10 cellular contexts compared by ENCODE assay signal in genomic region chr7:74051629-74052410, GRCh38. TPM values are rescaled to one million over a fixed set of nuclear protein-coding genes. Genes with fewer than 3 reads are reported as not detected.
DNase-seq lines count a peak whose midpoint lies in the region; ATAC-seq, FAIRE-seq and TF ChIP-seq lines count a peak whose summit lies in the region.
"Had no signal": no experiment of that assay in that cellular context is flagged by ENCODE, and none has a peak within 500 bp of the region (broad histone marks: within the 10 kb centered on the region; RNA-seq: fewer than 3 reads in every experiment).

No MANE protein-coding gene starts in this region.

- in situ Hi-C loops in K562 (cut with MboI): no loop called here

- H3K36me3 ChIP-seq in K562 (ENCODE audit: control insufficient read depth, insufficient read depth, low read length) (no peaks in the 10 kb centered on the region), neural progenitor cell (no peaks in the 10 kb centered on the region)

- H3K4me3 ChIP-seq in K562 (no peak overlapping the region), neural progenitor cell (no peak overlapping the region)
- H3K4me3 ChIP-seq: suprapubic skin had no signal

- H3K4me2 ChIP-seq in K562 (ENCODE audit: insufficient read depth, low read length): no peak overlapping the region
- H3K4me2 ChIP-seq in neural progenitor cell: no peak overlapping the region

- CTCF ChIA-PET in K562 (lab: Yijun Ruan, JAX; ENCODE audit: low intra/inter-chr PET ratio): interaction anchor here (0.7 to 2.9 kb wide), 4 partner anchors 10 to 348 kb away, joined by 3 to 26 read pairs (median 3); no protein-coding TSS in a partner anchor

- H4K20me1 ChIP-seq in K562 (replicated peaks; ENCODE audit: control insufficient read depth, insufficient read depth, low read length) (peaks cover 13% of the 10 kb centered on the region; the same call in 1 of the 2 replicates), neural progenitor cell (ENCODE audit: low read depth) (no peaks in the 10 kb centered on the region)

- no peak overlapping the region; a peak in 1 of 4 replicates for H3K9ac ChIP-seq in K562 (ENCODE audit: insufficient read depth in 1 of 2, low read depth in 2 of 2, low read length in 2 of 2)
- no peak overlapping the region for H3K9ac ChIP-seq in neural progenitor cell

- no peak overlapping the region for H3K27ac Mint-ChIP-seq in neural progenitor cell
- H3K27ac Mint-ChIP-seq: activated naive CD8-positive, alpha-beta T cell treated with anti-CD3 and anti-CD28 coated beads, Interleukin-2, amount 10 ng/mL, durations not matched to agents 7 days and 5 days had no signal

- H2AFZ ChIP-seq in K562 (ENCODE audit: low read depth, low read length) (no peak overlapping the region), neural progenitor cell (replicated peaks) (no peak overlapping the region)

- FAIRE-seq in K562 (lab: Jason Lieb, UNC): peak; percentile 74

- BruUV-seq in K562 (replicated peaks; lab: Mats Ljungman, UMichigan): no TSS peak

- 2% methylated on average over 15 of the region's 16 CpGs for WGBS in K562 (ENCODE audit: insufficient coverage, low coverage, missing lambda C conversion rate)

- intact Hi-C loops in K562 (cut with micrococcal nuclease): loop anchor here (5.0 kb wide), 1 partner anchor 350 kb away; no protein-coding TSS in a partner anchor

- H3K9me3 ChIP-seq in K562 (replicated peaks; ENCODE audit: control insufficient read depth, insufficient read depth, low read depth, low read length) (no peaks in the 10 kb centered on the region), neural progenitor cell (ENCODE audit: low read depth) (no peaks in the 10 kb centered on the region)
- H3K9me3 ChIP-seq: suprapubic skin had no signal

- no peak overlapping the region for H3K27ac ChIP-seq in K562 (ENCODE audit: extremely low read depth, low read depth, low read length)
- no peak overlapping the region for H3K27ac ChIP-seq in neural progenitor cell
- H3K27ac ChIP-seq: suprapubic skin had no signal

- peaks cover 0 to 16% of the 10 kb centered on the region in 2 experiments; a peak in 2 of 5 replicates for H3K4me1 ChIP-seq in K562 (replicated peaks in 1 of 2; ENCODE audit: control insufficient read depth in 2 of 2, insufficient read depth in 2 of 2, low read length in 2 of 2)
- H3K4me1 ChIP-seq in neural progenitor cell: no peaks in the 10 kb centered on the region

- peaks cover 3% of the 10 kb centered on the region for H3K9me1 ChIP-seq in K562 (ENCODE audit: control insufficient read depth, insufficient read depth, low read length)

- no peaks in the 10 kb centered on the region for H3K36me3 Mint-ChIP-seq in neural progenitor cell
- H3K36me3 Mint-ChIP-seq: activated naive CD8-positive, alpha-beta T cell treated with anti-CD3 and anti-CD28 coated beads, Interleukin-2, amount 10 ng/mL, durations not matched to agents 7 days and 5 days; naive thymus-derived CD8-positive, alpha-beta T cell had no signal

- POLR2A ChIA-PET in K562 (lab: Yijun Ruan, JAX): interaction anchor here (0.6 kb wide), 1 partner anchor 48 kb away, joined by 3 read pairs; no protein-coding TSS in a partner anchor

- peak; percentile 92 for ATAC-seq in K562
- ATAC-seq: naive thymus-derived CD8-positive, alpha-beta T cell had no signal

- TF ChIP-seq RAD21 in K562 (CRISPR knock-in tag; conservative IDR thresholded peaks at IDR 0.05 in 1 of 2, IDR thresholded peaks at IDR 0.05 in 1 of 2): peak; percentile 50 to 78

- H3K27me3 ChIP-seq in K562 (ENCODE audit: control insufficient read depth in 2 of 2, insufficient read depth in 2 of 2, low read length in 2 of 2): peaks cover 8 to 33% of the 10 kb centered on the region in 2 experiments; a peak in 4 of 5 replicates
- H3K27me3 ChIP-seq in neural progenitor cell: no peaks in the 10 kb centered on the region
- H3K27me3 ChIP-seq: suprapubic skin had no signal

- no peak for TF ChIP-seq POLR2A in K562 (conservative IDR thresholded peaks at IDR 0.05)

- H3K79me2 ChIP-seq in K562 (ENCODE audit: control insufficient read depth, insufficient read depth, low read length) (no peaks in the 10 kb centered on the region), neural progenitor cell (ENCODE audit: low read depth) (no peaks in the 10 kb centered on the region)

- TF ChIP-seq CTCF in GM10266 (IDR thresholded peaks at IDR 0.05; ENCODE audit: control insufficient read depth, insufficient read depth, low read depth, missing control alignments): peak; percentile 28
- peak; percentile 73 to 83 (median 83) for TF ChIP-seq CTCF in K562 (IDR thresholded peaks at IDR 0.05 in 2 of 3, conservative IDR thresholded peaks at IDR 0.05 in 1 of 3; ENCODE audit: insufficient read depth in 2 of 3, low read depth in 1 of 3, low read length in 3 of 3)
- peak; percentile 34 for TF ChIP-seq CTCF in neural progenitor cell (IDR thresholded peaks at IDR 0.05)

- H3K4me3 Mint-ChIP-seq in neural progenitor cell: no peak overlapping the region
- H3K4me3 Mint-ChIP-seq: activated naive CD8-positive, alpha-beta T cell treated with anti-CD3 and anti-CD28 coated beads, Interleukin-2, amount 10 ng/mL, durations not matched to agents 7 days and 5 days; naive thymus-derived CD8-positive, alpha-beta T cell had no signal

- H3K9me3 Mint-ChIP-seq in neural progenitor cell: no peaks in the 10 kb centered on the region
- H3K9me3 Mint-ChIP-seq: activated naive CD8-positive, alpha-beta T cell treated with anti-CD3 and anti-CD28 coated beads, Interleukin-2, amount 10 ng/mL, durations not matched to agents 7 days and 5 days; naive thymus-derived CD8-positive, alpha-beta T cell had no signal

- no peaks in the 10 kb centered on the region for H3F3A ChIP-seq in neural progenitor cell (ENCODE audit: low read depth)

- H3K27me3 Mint-ChIP-seq in neural progenitor cell (ENCODE audit: insufficient read depth, low read depth): peaks cover 3% of the 10 kb centered on the region

- no peak for TF ChIP-seq EP300 in K562 (IDR thresholded peaks at IDR 0.05; ENCODE audit: low read length)

- no peak for DNase-seq in GM10266 (ENCODE audit: extremely low spot score)
- DNase-seq in LoVo (ENCODE audit: low spot score): peak; percentile 32
- DNase-seq in K562 (ENCODE audit: extremely low read depth in 1 of 4, low spot score in 3 of 4): peak; percentile 75 to 82 (median 79)
- peak; percentile 66 for DNase-seq in neural progenitor cell (ENCODE audit: low spot score)
- DNase-seq in occipital lobe (lab: John Stamatoyannopoulos, UW): no peak
- no peak for DNase-seq in DMS114 treated with DMSO at 0.1 percent for 48 hours (lab: John Stamatoyannopoulos, UW; ENCODE audit: unreplicated experiment)
- no peak for DNase-seq in OCI-M2 (lab: John Stamatoyannopoulos, UW; ENCODE audit: unreplicated experiment)
- DNase-seq: activated naive CD8-positive, alpha-beta T cell treated with anti-CD3 and anti-CD28 coated beads, Interleukin-2, amount 10 ng/mL, durations not matched to agents 7 days and 5 days had no signal

- H3K4me1 Mint-ChIP-seq in neural progenitor cell: no peaks in the 10 kb centered on the region
- H3K4me1 Mint-ChIP-seq: activated naive CD8-positive, alpha-beta T cell treated with anti-CD3 and anti-CD28 coated beads, Interleukin-2, amount 10 ng/mL, durations not matched to agents 7 days and 5 days had no signal

TF ChIP-seq in K562, 482 proteins besides CTCF, POLR2A, EP300 and RAD21 (continues in another document):
- peak; percentile 74; the same call in 1 of the 2 replicates for TF ChIP-seq ZNF263 (CRISPR knock-in tag; IDR thresholded peaks at IDR 0.05; ENCODE audit: borderline replicate concordance)

RNA-seq across cellular contexts. Expression of gene ELN, which starts 23.8 kb away (rescaled TPM):
- total RNA-seq in K562 (2011; cell fraction: chromatin; rRNA removed; ENCODE audit: low replicate concordance): not detected in 2 replicates
- total RNA-seq in K562 (2011; cell fraction: nucleolus; rRNA removed): not detected in 2 replicates
- not detected in 2 replicates for total RNA-seq in K562 (2011; cell fraction: nucleoplasm; rRNA removed)
- not detected in 2 replicates for total RNA-seq in K562 (2014; rRNA removed)
- total RNA-seq in K562 (2014; rRNA removed; fragmentation: Illumina TruSeq; extraction: Trizol): not detected in 2 replicates
- total RNA-seq in K562 (2015; rRNA removed; fragmentation: Illumina TruSeq; extraction: Trizol): not detected in 2 replicates
- total RNA-seq in K562 (2021): 0.20 TPM in 2 replicates
- polyA plus RNA-seq in K562 (2011; rRNA removed): not detected in 2 replicates
- 0.01 TPM in 1 of 2 replicates, not detected in the other for polyA plus RNA-seq in K562 (2011; cell fraction: cytosol; rRNA removed)
- polyA plus RNA-seq in K562 (2011; cell fraction: nucleus; rRNA removed): not detected in 2 replicates
- polyA plus RNA-seq in K562 (2012): 0.14 TPM in 1 of 2 replicates, not detected in the other
- polyA plus RNA-seq in K562 (2014; fragmentation: Illumina TruSeq; extraction: Trizol): not detected in 2 replicates
- polyA plus RNA-seq in K562 (2014; fragmentation: Nextera tagmentation; extraction: Ambion mirVana): not detected
- polyA plus RNA-seq in K562 (2014; rRNA removed): not detected in 2 replicates
- not detected in 2 replicates for polyA minus RNA-seq in K562 (2011; rRNA and poly(A)+ RNA removed)
- polyA minus RNA-seq in K562 (2011; cell fraction: cytosol; rRNA and poly(A)+ RNA removed): not detected in 2 replicates
- polyA minus RNA-seq in K562 (2011; cell fraction: nucleus; rRNA and poly(A)+ RNA removed): not detected in 2 replicates
- 0.47 and 1.1 TPM in 2 replicates for total RNA-seq in neural progenitor cell (ENCODE audit: low replicate concordance)
- 10.9 TPM for total RNA-seq in occipital lobe
- total RNA-seq: activated naive CD8-positive, alpha-beta T cell treated with anti-CD3 and anti-CD28 coated beads, Interleukin-2, amount 10 ng/mL, durations not matched to agents 7 days and 5 days; naive thymus-derived CD8-positive, alpha-beta T cell had no signal
- polyA plus RNA-seq: naive thymus-derived CD8-positive, alpha-beta T cell had no signal

RNA-seq across cellular contexts. Expression of gene LIMK1, which starts 31.8 kb away (rescaled TPM):
- total RNA-seq in K562 (2011; cell fraction: chromatin; rRNA removed; ENCODE audit: low replicate concordance): 23.2 and 66.1 TPM in 2 replicates
- 28.6 and 29.9 TPM in 2 replicates for total RNA-seq in K562 (2011; cell fraction: nucleolus; rRNA removed)
- 24.9 and 30.2 TPM in 2 replicates for total RNA-seq in K562 (2011; cell fraction: nucleoplasm; rRNA removed)
- total RNA-seq in K562 (2014; rRNA removed) (21.1 and 23.1 TPM in 2 replicates), K562 (2014; rRNA removed; fragmentation: Illumina TruSeq; extraction: Trizol) (5.1 and 6.4 TPM in 2 replicates), K562 (2015; rRNA removed; fragmentation: Illumina TruSeq; extraction: Trizol) (15.0 and 16.0 TPM in 2 replicates), K562 (2021) (29.0 and 30.0 TPM in 2 replicates), neural progenitor cell (ENCODE audit: low replicate concordance) (29.9 and 66.6 TPM in 2 replicates), occipital lobe (14.5 TPM)
- polyA plus RNA-seq in K562 (2011; rRNA removed) (14.3 and 17.7 TPM in 2 replicates), K562 (2014; fragmentation: Illumina TruSeq; extraction: Trizol) (24.5 and 36.9 TPM in 2 replicates), K562 (2014; fragmentation: Nextera tagmentation; extraction: Ambion mirVana) (under 1 TPM; 0.14 to 0.38 TPM), K562 (2014; rRNA removed) (15.9 and 18.1 TPM in 2 replicates)
- 17.9 and 46.8 TPM in 2 replicates for polyA plus RNA-seq in K562 (2011; cell fraction: cytosol; rRNA removed)
- polyA plus RNA-seq in K562 (2011; cell fraction: nucleus; rRNA removed): 22.4 and 50.0 TPM in 2 replicates
- polyA plus RNA-seq in K562 (2012): 18.8 and 23.1 TPM in 2 replicates
- 6.9 and 18.5 TPM in 2 replicates for polyA minus RNA-seq in K562 (2011; rRNA and poly(A)+ RNA removed)
- 15.1 and 16.3 TPM in 2 replicates for polyA minus RNA-seq in K562 (2011; cell fraction: cytosol; rRNA and poly(A)+ RNA removed)
- 6.2 and 7.5 TPM in 2 replicates for polyA minus RNA-seq in K562 (2011; cell fraction: nucleus; rRNA and poly(A)+ RNA removed)

Comparison
In these comparisons a context has a peak if more than half of its experiments do, and no peak if none do; other contexts are left out.
1. DNase-seq: peak in LoVo (single experiment), K562 (4 of 4) and neural progenitor cell (single experiment); none in GM10266 (single experiment), occipital lobe (single experiment), DMS114 treated with DMSO at 0.1 percent for 48 hours (single experiment) and OCI-M2 (single experiment).
2. CTCF ChIP-seq: peak in every context shown above with its lines; median percentile 83 in K562; 34 in neural progenitor cell; 28 in GM10266.